Comparison of ENCODE assay signal across 1 cellular context in genomic region chr3:48684480-48685143, GRCh38.
TF ChIP-seq lines count a peak whose summit lies in the region.

No MANE protein-coding gene starts in this region.

TF ChIP-seq in GM12878, 131 proteins besides CTCF, POLR2A, EP300 and RAD21:
- TF ChIP-seq SPI1 (IDR thresholded peaks at IDR 0.05; ENCODE audit: borderline replicate concordance, insufficient read depth, low read depth, low read length), result peak; percentile 85
- TF ChIP-seq, protein P1, sequence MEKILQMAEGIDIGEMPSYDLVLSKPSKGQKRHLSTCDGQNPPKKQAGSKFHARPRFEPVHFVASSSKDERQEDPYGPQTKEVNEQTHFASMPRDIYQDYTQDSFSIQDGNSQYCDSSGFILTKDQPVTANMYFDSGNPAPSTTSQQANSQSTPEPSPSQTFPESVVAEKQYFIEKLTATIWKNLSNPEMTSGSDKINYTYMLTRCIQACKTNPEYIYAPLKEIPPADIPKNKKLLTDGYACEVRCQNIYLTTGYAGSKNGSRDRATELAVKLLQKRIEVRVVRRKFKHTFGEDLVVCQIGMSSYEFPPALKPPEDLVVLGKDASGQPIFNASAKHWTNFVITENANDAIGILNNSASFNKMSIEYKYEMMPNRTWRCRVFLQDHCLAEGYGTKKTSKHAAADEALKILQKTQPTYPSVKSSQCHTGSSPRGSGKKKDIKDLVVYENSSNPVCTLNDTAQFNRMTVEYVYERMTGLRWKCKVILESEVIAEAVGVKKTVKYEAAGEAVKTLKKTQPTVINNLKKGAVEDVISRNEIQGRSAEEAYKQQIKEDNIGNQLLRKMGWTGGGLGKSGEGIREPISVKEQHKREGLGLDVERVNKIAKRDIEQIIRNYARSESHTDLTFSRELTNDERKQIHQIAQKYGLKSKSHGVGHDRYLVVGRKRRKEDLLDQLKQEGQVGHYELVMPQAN (conservative IDR thresholded peaks at IDR 0.05), result no peak
- TF ChIP-seq SRF (IDR thresholded peaks at IDR 0.05; ENCODE audit: low read depth in 2 of 2, low read length in 2 of 2), result no peak
- no peak for TF ChIP-seq POU2F2 (IDR thresholded peaks at IDR 0.05; ENCODE audit: borderline replicate concordance, low read depth, low read length)
- TF ChIP-seq, protein P2, sequence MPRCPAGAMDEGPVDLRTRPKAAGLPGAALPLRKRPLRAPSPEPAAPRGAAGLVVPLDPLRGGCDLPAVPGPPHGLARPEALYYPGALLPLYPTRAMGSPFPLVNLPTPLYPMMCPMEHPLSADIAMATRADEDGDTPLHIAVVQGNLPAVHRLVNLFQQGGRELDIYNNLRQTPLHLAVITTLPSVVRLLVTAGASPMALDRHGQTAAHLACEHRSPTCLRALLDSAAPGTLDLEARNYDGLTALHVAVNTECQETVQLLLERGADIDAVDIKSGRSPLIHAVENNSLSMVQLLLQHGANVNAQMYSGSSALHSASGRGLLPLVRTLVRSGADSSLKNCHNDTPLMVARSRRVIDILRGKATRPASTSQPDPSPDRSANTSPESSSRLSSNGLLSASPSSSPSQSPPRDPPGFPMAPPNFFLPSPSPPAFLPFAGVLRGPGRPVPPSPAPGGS (IDR thresholded peaks at IDR 0.05; ENCODE audit: borderline replicate concordance, insufficient read depth, low read depth, low read length, poor library complexity, severe bottlenecking), result no peak
- no peak for TF ChIP-seq TARDBP (IDR thresholded peaks at IDR 0.05; ENCODE audit: borderline replicate concordance)
- TF ChIP-seq KLF5 (IDR thresholded peaks at IDR 0.05; ENCODE audit: partially characterized antibody), result no peak
- no peak for TF ChIP-seq ZSCAN29 (IDR thresholded peaks at IDR 0.05)
- TF ChIP-seq E2F8 (IDR thresholded peaks at IDR 0.05; ENCODE audit: low read depth, partially characterized antibody), result no peak
- no peak for TF ChIP-seq ZBTB33 (IDR thresholded peaks at IDR 0.05)
- TF ChIP-seq MTA2 (IDR thresholded peaks at IDR 0.05; ENCODE audit: low read depth), result 0 out of 2 replicates have a peak, but pooled peaks have one; percentile 11
- peak in 1 of 2 experiments; percentile 38; a peak in 1 of 3 replicates for TF ChIP-seq EGR1 (IDR thresholded peaks at IDR 0.05; ENCODE audit: borderline replicate concordance in 1 of 2, low read depth in 2 of 2, low read length in 2 of 2)
- peak; percentile 49 for TF ChIP-seq RELB (IDR thresholded peaks at IDR 0.05; ENCODE audit: low read depth)
- no peak for TF ChIP-seq SIX5 (IDR thresholded peaks at IDR 0.05; ENCODE audit: low read depth, low read length, severe bottlenecking)
- TF ChIP-seq RFX5 (IDR thresholded peaks at IDR 0.05; ENCODE audit: low read depth, low read length), result no peak
- no peak for TF ChIP-seq ZNF592 (IDR thresholded peaks at IDR 0.05)
- TF ChIP-seq, protein P3, sequence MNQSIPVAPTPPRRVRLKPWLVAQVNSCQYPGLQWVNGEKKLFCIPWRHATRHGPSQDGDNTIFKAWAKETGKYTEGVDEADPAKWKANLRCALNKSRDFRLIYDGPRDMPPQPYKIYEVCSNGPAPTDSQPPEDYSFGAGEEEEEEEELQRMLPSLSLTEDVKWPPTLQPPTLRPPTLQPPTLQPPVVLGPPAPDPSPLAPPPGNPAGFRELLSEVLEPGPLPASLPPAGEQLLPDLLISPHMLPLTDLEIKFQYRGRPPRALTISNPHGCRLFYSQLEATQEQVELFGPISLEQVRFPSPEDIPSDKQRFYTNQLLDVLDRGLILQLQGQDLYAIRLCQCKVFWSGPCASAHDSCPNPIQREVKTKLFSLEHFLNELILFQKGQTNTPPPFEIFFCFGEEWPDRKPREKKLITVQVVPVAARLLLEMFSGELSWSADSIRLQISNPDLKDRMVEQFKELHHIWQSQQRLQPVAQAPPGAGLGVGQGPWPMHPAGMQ (IDR thresholded peaks at IDR 0.05; ENCODE audit: borderline replicate concordance), result no peak
- no peak for TF ChIP-seq YY1 (IDR thresholded peaks at IDR 0.05; ENCODE audit: low read depth, low read length)
- peak; percentile 80 for TF ChIP-seq IKZF1 (conservative IDR thresholded peaks at IDR 0.05)
- TF ChIP-seq RB1 (IDR thresholded peaks at IDR 0.05; ENCODE audit: borderline replicate concordance), result no peak
- TF ChIP-seq SMARCA5 (IDR thresholded peaks at IDR 0.05), result 0 out of 2 replicates have a peak, but pooled peaks have one; percentile 31
- no peak for TF ChIP-seq NFXL1 (IDR thresholded peaks at IDR 0.05; ENCODE audit: borderline replicate concordance)
- TF ChIP-seq EED (IDR thresholded peaks at IDR 0.05; ENCODE audit: low read depth), result peak; percentile 81
- TF ChIP-seq GATAD2B (conservative IDR thresholded peaks at IDR 0.05; ENCODE audit: low read depth), result no peak
- no peak for TF ChIP-seq ZBTB4 (CRISPR knock-in tag; IDR thresholded peaks at IDR 0.05)
- TF ChIP-seq, protein P4, sequence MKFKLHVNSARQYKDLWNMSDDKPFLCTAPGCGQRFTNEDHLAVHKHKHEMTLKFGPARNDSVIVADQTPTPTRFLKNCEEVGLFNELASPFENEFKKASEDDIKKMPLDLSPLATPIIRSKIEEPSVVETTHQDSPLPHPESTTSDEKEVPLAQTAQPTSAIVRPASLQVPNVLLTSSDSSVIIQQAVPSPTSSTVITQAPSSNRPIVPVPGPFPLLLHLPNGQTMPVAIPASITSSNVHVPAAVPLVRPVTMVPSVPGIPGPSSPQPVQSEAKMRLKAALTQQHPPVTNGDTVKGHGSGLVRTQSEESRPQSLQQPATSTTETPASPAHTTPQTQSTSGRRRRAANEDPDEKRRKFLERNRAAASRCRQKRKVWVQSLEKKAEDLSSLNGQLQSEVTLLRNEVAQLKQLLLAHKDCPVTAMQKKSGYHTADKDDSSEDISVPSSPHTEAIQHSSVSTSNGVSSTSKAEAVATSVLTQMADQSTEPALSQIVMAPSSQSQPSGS (IDR thresholded peaks at IDR 0.05; ENCODE audit: low read length), result no peak
- TF ChIP-seq RUNX3 (IDR thresholded peaks at IDR 0.05; ENCODE audit: low read length), result peak; percentile 58
- TF ChIP-seq SMAD1 (IDR thresholded peaks at IDR 0.05; ENCODE audit: low read depth, partially characterized antibody), result no peak
- TF ChIP-seq IKZF2 (IDR thresholded peaks at IDR 0.05), result peak; percentile 67 to 78
